Comparison of ENCODE assay signal across 1 cellular context in the genomic region with DNA sequence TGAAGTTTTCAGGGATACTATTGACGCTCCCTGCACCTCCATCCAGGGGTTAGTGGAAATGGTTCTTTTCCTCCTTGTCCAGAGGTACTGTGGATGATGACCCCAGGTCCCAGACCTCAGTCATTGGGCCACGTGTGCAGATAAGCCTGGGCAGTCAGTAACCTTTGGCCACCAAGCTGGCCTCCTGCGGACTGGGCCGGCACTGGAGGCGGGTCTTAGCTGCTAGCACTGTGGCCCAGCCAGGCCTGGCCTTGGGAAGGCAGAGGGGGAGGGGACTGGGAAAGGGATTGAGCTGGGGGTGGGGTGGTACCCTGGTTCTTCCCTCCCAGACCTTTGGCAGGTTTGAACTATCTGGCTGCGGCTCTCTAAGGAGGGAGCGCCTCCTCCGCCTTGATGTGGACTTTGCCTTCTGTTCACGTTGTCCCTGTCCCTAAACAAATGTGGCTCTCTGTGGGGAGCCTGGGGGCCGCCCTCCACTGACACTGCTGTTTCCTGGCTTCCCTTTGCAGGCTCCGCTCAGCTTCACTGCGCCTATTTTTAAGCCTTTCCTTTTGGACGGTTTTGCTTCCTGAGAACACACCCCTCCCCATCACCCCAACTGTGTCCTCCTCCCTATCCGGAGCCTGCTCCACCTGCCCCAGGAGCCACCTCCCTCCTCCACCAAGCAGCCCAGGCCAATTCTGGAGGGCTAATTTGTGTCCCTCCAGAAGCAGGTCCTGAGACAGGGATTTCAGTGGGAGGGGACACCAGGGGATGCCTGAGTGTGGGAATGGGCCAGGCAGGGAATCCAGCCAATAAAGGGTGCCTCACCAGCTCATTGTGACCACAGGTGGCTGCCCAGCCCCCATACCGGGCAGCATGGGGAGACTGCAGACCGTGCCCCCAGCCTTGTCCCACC.
TF ChIP-seq lines count a peak whose summit lies in the region.

No MANE protein-coding gene starts in this region.

TF ChIP-seq in HepG2, 621 proteins besides CTCF, POLR2A, EP300 and RAD21 (continued from another document and continues in another):
- TF ChIP-seq TRAFD1 (CRISPR knock-in tag; IDR thresholded peaks at IDR 0.05; ENCODE audit: borderline replicate concordance) (0 out of 2 replicates have a peak, but pooled peaks have one; percentile 89), ATF5 (CRISPR knock-in tag; IDR thresholded peaks at IDR 0.05; ENCODE audit: low read depth) (no peak), ZMAT3 (CRISPR knock-in tag; conservative IDR thresholded peaks at IDR 0.05) (peak; percentile 83; the same call in 1 of the 2 replicates), ARHGAP35 (CRISPR knock-in tag; IDR thresholded peaks at IDR 0.05; ENCODE audit: borderline replicate concordance) (no peak), GFI1 (CRISPR knock-in tag; IDR thresholded peaks at IDR 0.05; ENCODE audit: borderline replicate concordance) (peak; percentile 89), ZNF687 (CRISPR knock-in tag; IDR thresholded peaks at IDR 0.05) (peak; percentile 99), ZNF101 (CRISPR knock-in tag; IDR thresholded peaks at IDR 0.05; ENCODE audit: borderline replicate concordance, low read depth) (no peak), ZNF605 (CRISPR knock-in tag; IDR thresholded peaks at IDR 0.05) (peak; percentile 92), POLR2AphosphoS5 (IDR thresholded peaks at IDR 0.05; ENCODE audit: low read depth, low read length) (peak; percentile 69), EEA1 (CRISPR knock-in tag; IDR thresholded peaks at IDR 0.05; ENCODE audit: borderline replicate concordance) (no peak), SMAD1 (CRISPR knock-in tag; IDR thresholded peaks at IDR 0.05; ENCODE audit: borderline replicate concordance, low read depth) (peak; percentile 67; the same call in 1 of the 2 replicates), FOXA1 (IDR thresholded peaks at IDR 0.05) (no peak), FOXA1 (CRISPR knock-in tag; IDR thresholded peaks at IDR 0.05) (peak; percentile 65; the same call in 1 of the 2 replicates), ZMYM3 (CRISPR knock-in tag; IDR thresholded peaks at IDR 0.05) (peak; percentile 90), ZNF558 (CRISPR knock-in tag; IDR thresholded peaks at IDR 0.05; ENCODE audit: borderline replicate concordance) (no peak), ZNF883 (CRISPR knock-in tag; IDR thresholded peaks at IDR 0.05; ENCODE audit: not compliant biosample characterization) (no peak), E2F5 (CRISPR knock-in tag; conservative IDR thresholded peaks at IDR 0.05) (no peak; the same call in 1 of the 2 replicates), ZBTB3 (CRISPR knock-in tag; IDR thresholded peaks at IDR 0.05; ENCODE audit: borderline replicate concordance, low read depth) (no peak), ZMYM4 (CRISPR knock-in tag; IDR thresholded peaks at IDR 0.05) (peak; percentile 54), ZBTB46 (CRISPR knock-in tag; IDR thresholded peaks at IDR 0.05; ENCODE audit: borderline replicate concordance) (peak; percentile 30; the same call in 1 of the 2 replicates), ELF3 (CRISPR knock-in tag; IDR thresholded peaks at IDR 0.05) (peak; percentile 87; the same call in 1 of the 2 replicates), ZNF160 (CRISPR knock-in tag; IDR thresholded peaks at IDR 0.05) (peak; percentile 14; the same call in 1 of the 2 replicates), ZZZ3 (CRISPR knock-in tag; IDR thresholded peaks at IDR 0.05; ENCODE audit: borderline replicate concordance) (no peak), ZNF841 (CRISPR knock-in tag; IDR thresholded peaks at IDR 0.05; ENCODE audit: borderline replicate concordance) (no peak), HMG20A (CRISPR knock-in tag; IDR thresholded peaks at IDR 0.05; ENCODE audit: borderline replicate concordance) (peak; percentile 85), ZBTB7A (CRISPR knock-in tag; IDR thresholded peaks at IDR 0.05) (peak; percentile 67), GATAD1 (CRISPR knock-in tag; IDR thresholded peaks at IDR 0.05) (peak; percentile 75), HOXA3 (CRISPR knock-in tag; IDR thresholded peaks at IDR 0.05) (peak; percentile 95), GZF1 (CRISPR knock-in tag; IDR thresholded peaks at IDR 0.05) (peak; percentile 75; the same call in 1 of the 2 replicates), ZNF383 (CRISPR knock-in tag; IDR thresholded peaks at IDR 0.05; ENCODE audit: borderline replicate concordance) (no peak), ZNF512B (CRISPR knock-in tag; IDR thresholded peaks at IDR 0.05; ENCODE audit: borderline replicate concordance) (peak; percentile 87; the same call in 1 of the 2 replicates), ZNF280B (CRISPR knock-in tag; IDR thresholded peaks at IDR 0.05; ENCODE audit: borderline replicate concordance) (peak; percentile 67; the same call in 1 of the 2 replicates), ETV5 (CRISPR knock-in tag; IDR thresholded peaks at IDR 0.05; ENCODE audit: borderline replicate concordance) (peak; percentile 31), KAT7 (CRISPR knock-in tag; IDR thresholded peaks at IDR 0.05; ENCODE audit: borderline replicate concordance) (peak; percentile 44), NR2C2 (CRISPR knock-in tag; IDR thresholded peaks at IDR 0.05; ENCODE audit: borderline replicate concordance) (peak; percentile 94), UBTF (CRISPR knock-in tag; IDR thresholded peaks at IDR 0.05) (peak; percentile 87), ZNF329 (CRISPR knock-in tag; IDR thresholded peaks at IDR 0.05; ENCODE audit: low read depth) (peak; percentile 61; the same call in 1 of the 2 replicates), ZNF768 (CRISPR knock-in tag; IDR thresholded peaks at IDR 0.05) (peak; percentile 7; the same call in 1 of the 2 replicates), ZNF296 (CRISPR knock-in tag; conservative IDR thresholded peaks at IDR 0.05) (peak; percentile 96), MAFF (IDR thresholded peaks at IDR 0.05; ENCODE audit: low read depth, low read length) (peak; percentile 16; the same call in 1 of the 2 replicates), ATAD3A (CRISPR knock-in tag; IDR thresholded peaks at IDR 0.05) (no peak), JUNB (CRISPR knock-in tag; IDR thresholded peaks at IDR 0.05; ENCODE audit: borderline replicate concordance) (no peak), CC2D1A (CRISPR knock-in tag; IDR thresholded peaks at IDR 0.05) (no peak)
